Comparison of ENCODE assay signal across 9 cellular contexts in genomic region chr11:104320956-104321355, GRCh38.
"Had no signal": no experiment of that assay in that cellular context is flagged by ENCODE, and none has a peak within 500 bp of the region (broad histone marks: within the 10 kb centered on the region; RNA-seq: fewer than 3 reads in every experiment).

No MANE protein-coding gene starts in this region.

- DNase-seq: GM23248, GOT3, H7, HFFc6, KBM-7 had no signal

- ATAC-seq: HCT116, HepG2 had no signal

- FAIRE-seq: HepG2 had no signal

- H3K9ac ChIP-seq: GM23248 had no signal

- H3K27ac ChIP-seq: GM23248, HL-60 had no signal

- H3K4me1 ChIP-seq: HAP-1 had no signal

- H3K9me3 ChIP-seq: HAP-1 had no signal

- H2AFZ ChIP-seq: GM23248 had no signal

- H3K4me3 ChIP-seq: GM23248, HAP-1 had no signal

- H3K36me3 ChIP-seq: HAP-1 had no signal
